9 cellular contexts compared by ENCODE assay signal in genomic region chr9:120878188-120879130, GRCh38. TPM values are rescaled to one million over a fixed set of nuclear protein-coding genes. Genes with fewer than 3 reads are reported as not detected.
DNase-seq lines count a peak whose midpoint lies in the region; FAIRE-seq and TF ChIP-seq lines count a peak whose summit lies in the region.
"Had no signal": no experiment of that assay in that cellular context is flagged by ENCODE, and none has a peak within 500 bp of the region (broad histone marks: within the 10 kb centered on the region; RNA-seq: fewer than 3 reads in every experiment).

No MANE protein-coding gene starts in this region.

- H3K36me3 Mint-ChIP-seq in chondrocyte (ENCODE audit: low read depth), result peaks cover 8% of the 10 kb centered on the region

- H3K27ac ChIP-seq in small intestine (ENCODE audit: low read depth in 1 of 2, low read length in 1 of 2), result peak overlapping the region; percentile 12 to 72

- no peaks in the 10 kb centered on the region for H3K27me3 Mint-ChIP-seq in chondrocyte (ENCODE audit: low read depth)

- TF ChIP-seq CTCF in chondrocyte (IDR thresholded peaks at IDR 0.05), result no peak

- no peak overlapping the region for H3K27ac Mint-ChIP-seq in chondrocyte (ENCODE audit: unreplicated experiment)

- H3K4me1 ChIP-seq in small intestine (ENCODE audit: control insufficient read depth in 2 of 2, insufficient read depth in 1 of 2, low read depth in 1 of 2, low read length in 1 of 2), result peaks cover 2 to 5% of the 10 kb centered on the region in 2 donors

- H3K9me3 ChIP-seq in small intestine (ENCODE audit: control insufficient read depth, low read depth), result no peaks in the 10 kb centered on the region
- H3K9me3 ChIP-seq: SJSA1 had no signal

- H3K36me3 ChIP-seq in small intestine (ENCODE audit: control insufficient read depth in 2 of 2, insufficient read depth in 2 of 2, low read length in 2 of 2), result no peaks in the 10 kb centered on the region

- DNase-seq in NCI-H524 (lab: John Stamatoyannopoulos, UW) (peak; percentile 36 to 49), NCI-H524 treated with DMSO at 0.1 percent for 48 hours (lab: John Stamatoyannopoulos, UW) (no peak), NCI-H69 (lab: John Stamatoyannopoulos, UW) (peak; percentile 88), chondrocyte (ENCODE audit: low spot score) (no peak), small intestine (no peak), RKO (ENCODE audit: low spot score) (no peak), epidermal melanocyte (ENCODE audit: insufficient read length, low spot score) (no peak), 8988T (no peak)

- no peaks in the 10 kb centered on the region for H3K9me3 Mint-ChIP-seq in chondrocyte (ENCODE audit: low read depth)

- no peak overlapping the region for H3K4me3 ChIP-seq in small intestine (ENCODE audit: low read depth in 1 of 2, low read length in 2 of 2)

- H3K4me1 Mint-ChIP-seq in chondrocyte (ENCODE audit: low read depth), result peaks cover 38% of the 10 kb centered on the region

- peak overlapping the region; percentile 83 for H3K4me3 Mint-ChIP-seq in chondrocyte (ENCODE audit: unreplicated experiment)

- 51 to 73% (median 58%) methylated on average over 8 of the region's 8 CpGs for WGBS in small intestine, 3 donors

- H3K27me3 ChIP-seq in small intestine (ENCODE audit: control insufficient read depth in 2 of 2, insufficient read depth in 2 of 2, low read length in 2 of 2), result no peaks in the 10 kb centered on the region
- H3K27me3 ChIP-seq: SJSA1 had no signal

- FAIRE-seq in small intestine (lab: Jason Lieb, UNC), result no peak

RNA-seq across cellular contexts. Expression of gene PHF19, which starts 1.5 kb away (rescaled TPM):
- 73.5 to 115 TPM (median 77.8 TPM) in 3 replicates for total RNA-seq in chondrocyte
- polyA plus RNA-seq in small intestine, result 10 to 100 TPM in 1 of 3 donors, 1 to 10 TPM in 2; 2.0 to 35.7 (median 6.5) TPM

RNA-seq across cellular contexts. Expression of gene PSMD5, which starts 35.7 kb away (rescaled TPM):
- total RNA-seq in chondrocyte, result 48.1 to 64.2 TPM (median 54.3 TPM) in 3 replicates
- polyA plus RNA-seq in small intestine, result 10 to 100 TPM; 15.4 to 17.2 (median 16.3) TPM

RNA-seq across cellular contexts. Expression of gene TRAF1, which starts 48.1 kb away (rescaled TPM):
- 10.0 to 11.3 TPM (median 10.8 TPM) in 3 replicates for total RNA-seq in chondrocyte
- polyA plus RNA-seq in small intestine, result 1 to 10 TPM; 1.1 to 2.8 (median 1.1) TPM

Comparison
In these comparisons a context has a peak if more than half of its experiments do, and no peak if none do; other contexts are left out.
1. DNase-seq: peak in NCI-H524 (2 of 2) and NCI-H69 (single experiment); none in NCI-H524 treated with DMSO at 0.1 percent for 48 hours (single experiment), chondrocyte (single experiment), small intestine (single experiment), RKO (single experiment), epidermal melanocyte (single experiment) and 8988T (single experiment).